ENCODE assay signal across 8 cellular contexts in genomic region chr22:22156716-22157499, GRCh38.
DNase-seq lines count a peak whose midpoint lies in the region; ATAC-seq and TF ChIP-seq lines count a peak whose summit lies in the region.

No MANE protein-coding gene starts in this region.

- H3K36me3 ChIP-seq in heart left ventricle (no peaks in the 10 kb centered on the region), thoracic aorta (no peaks in the 10 kb centered on the region)

- no peaks in the 10 kb centered on the region for H3K9me3 Mint-ChIP-seq in activated CD4-positive, alpha-beta memory T cell treated with anti-CD3 and anti-CD28 coated beads for 36 hours
- no peaks in the 10 kb centered on the region for H3K9me3 Mint-ChIP-seq in endothelial cell (ENCODE audit: unreplicated experiment)
- H3K9me3 Mint-ChIP-seq in natural killer cell: no peaks in the 10 kb centered on the region

- intact Hi-C loops in heart left ventricle (cut with DNase I) (no loop called here), left ventricle myocardium superior (cut with micrococcal nuclease) (no loop called here), natural killer cell (cut with micrococcal nuclease) (loop anchor here (1.0 kb wide), 1 partner anchor 78 kb away; no protein-coding TSS in a partner anchor)
- intact Hi-C loops in activated CD4-positive, alpha-beta memory T cell treated with anti-CD3 and anti-CD28 coated beads for 36 hours (cut with micrococcal nuclease): loop anchor here (1.0 to 5.0 kb wide), 3 partner anchors 38 to 150 kb away; no protein-coding TSS in a partner anchor

- TF ChIP-seq CTCF in heart left ventricle (IDR thresholded peaks at IDR 0.05) (peak; percentile 47 to 69 (median 56)), endothelial cell (IDR thresholded peaks at IDR 0.05; ENCODE audit: unreplicated experiment) (peak; percentile 77), natural killer cell (IDR thresholded peaks at IDR 0.05) (peak; percentile 82), thoracic aorta (IDR thresholded peaks at IDR 0.05) (peak; percentile 49)

- H3K36me3 Mint-ChIP-seq in activated CD4-positive, alpha-beta memory T cell treated with anti-CD3 and anti-CD28 coated beads for 36 hours: no peaks in the 10 kb centered on the region
- no peaks in the 10 kb centered on the region for H3K36me3 Mint-ChIP-seq in endothelial cell (ENCODE audit: low read depth, unreplicated experiment)
- H3K36me3 Mint-ChIP-seq in natural killer cell: no peaks in the 10 kb centered on the region

- CTCF ChIA-PET in activated CD4-positive, alpha-beta memory T cell treated with anti-CD3 and anti-CD28 coated beads for 36 hours (lab: Charles Lee): interaction anchor here (0.6 to 2.1 kb wide), 16 partner anchors 9 to 79 kb away, joined by 3 to 10 read pairs (median 4); no protein-coding TSS in a partner anchor

- ATAC-seq in heart left ventricle (peak in 3 of 4 donors; percentile 37 to 58 (median 58)), left ventricle myocardium superior (no peak), HG03342 (IDR thresholded peaks at IDR 0.05; ENCODE audit: unreplicated experiment) (peak; percentile 43), natural killer cell (peak; percentile 79 to 93 (median 90)), thoracic aorta (ENCODE audit: insufficient number of reproducible peaks, low FRiP score, low read depth) (peak; percentile 17)

- H3K27ac ChIP-seq in heart left ventricle (no peak overlapping the region), thoracic aorta (no peak overlapping the region)

- peaks cover 0 to 18% (median 6%) of the 10 kb centered on the region in 9 donors for H3K27me3 ChIP-seq in heart left ventricle
- H3K27me3 ChIP-seq in thoracic aorta (replicated peaks; ENCODE audit: insufficient read depth): no peaks in the 10 kb centered on the region

- H3K4me3 Mint-ChIP-seq in activated CD4-positive, alpha-beta memory T cell treated with anti-CD3 and anti-CD28 coated beads for 36 hours: no peak overlapping the region
- H3K4me3 Mint-ChIP-seq in endothelial cell (ENCODE audit: unreplicated experiment) (no peak overlapping the region), natural killer cell (no peak overlapping the region)

- no peaks in the 10 kb centered on the region for H3K4me1 ChIP-seq in heart left ventricle
- H3K4me1 ChIP-seq in thoracic aorta (ENCODE audit: control insufficient read depth in 1 of 2, low read depth in 2 of 2): no peaks in the 10 kb centered on the region

- WGBS in heart left ventricle, 4 donors: 43 to 45% (median 44%) methylated on average over 8 to 9 of the region's 9 CpGs

- DNase-seq in heart left ventricle (peak in 3 of 5 donors; percentile 20 to 41 (median 32)), left ventricle myocardium superior (no peak), NCI-H748 treated with DMSO at 0.1 percent for 48 hours (lab: John Stamatoyannopoulos, UW) (peak; percentile 52), endothelial cell (ENCODE audit: low spot score) (peak; percentile 57), natural killer cell (no peak), thoracic aorta (ENCODE audit: low spot score) (no peak)
- peak; percentile 67 for DNase-seq in activated CD4-positive, alpha-beta memory T cell treated with anti-CD3 and anti-CD28 coated beads for 36 hours

- H3K4me3 ChIP-seq in heart left ventricle: no peak overlapping the region
- no peak overlapping the region for H3K4me3 ChIP-seq in thoracic aorta

- peaks cover 6% of the 10 kb centered on the region for H3K4me1 Mint-ChIP-seq in activated CD4-positive, alpha-beta memory T cell treated with anti-CD3 and anti-CD28 coated beads for 36 hours (ENCODE audit: low read depth)
- H3K4me1 Mint-ChIP-seq in endothelial cell (ENCODE audit: unreplicated experiment) (no peaks in the 10 kb centered on the region), natural killer cell (peaks cover 6 to 10% of the 10 kb centered on the region in 2 donors)

- no peak for TF ChIP-seq POLR2A in heart left ventricle (IDR thresholded peaks at IDR 0.05)

- POLR2A ChIA-PET in activated CD4-positive, alpha-beta memory T cell treated with anti-CD3 and anti-CD28 coated beads for 36 hours (lab: Charles Lee): no interaction called here

- no peak overlapping the region for H3K27ac Mint-ChIP-seq in activated CD4-positive, alpha-beta memory T cell treated with anti-CD3 and anti-CD28 coated beads for 36 hours
- H3K27ac Mint-ChIP-seq in endothelial cell (ENCODE audit: unreplicated experiment) (no peak overlapping the region), natural killer cell (peak overlapping the region in 1 of 2 donors; percentile 66)

- peaks cover 4% of the 10 kb centered on the region for H3K27me3 Mint-ChIP-seq in activated CD4-positive, alpha-beta memory T cell treated with anti-CD3 and anti-CD28 coated beads for 36 hours
- H3K27me3 Mint-ChIP-seq in endothelial cell (ENCODE audit: unreplicated experiment) (peaks cover 5% of the 10 kb centered on the region), natural killer cell (ENCODE audit: low read depth in 2 of 2) (peaks cover 7 to 13% of the 10 kb centered on the region in 2 donors)

- peaks cover 0 to 3% (median 0%) of the 10 kb centered on the region in 12 donors for H3K9me3 ChIP-seq in heart left ventricle
- H3K9me3 ChIP-seq in thoracic aorta: no peaks in the 10 kb centered on the region

Comparison
In these comparisons a context has a peak if more than half of its experiments do, and no peak if none do; other contexts are left out.
1. DNase-seq: peak in heart left ventricle (3 of 5), NCI-H748 treated with DMSO at 0.1 percent for 48 hours (single experiment), activated CD4-positive, alpha-beta memory T cell treated with anti-CD3 and anti-CD28 coated beads for 36 hours (single experiment) and endothelial cell (single experiment); none in left ventricle myocardium superior (single experiment), natural killer cell (single experiment) and thoracic aorta (single experiment).
2. intact Hi-C loops: an anchor here in activated CD4-positive, alpha-beta memory T cell treated with anti-CD3 and anti-CD28 coated beads for 36 hours (1.0 to 5.0 kb wide) and natural killer cell (1.0 kb wide); none called in heart left ventricle and left ventricle myocardium superior.
3. Peak in every context shown above with its lines, with median percentiles within 50 percentile points of each other: CTCF ChIP-seq.